ENCODE assay signal across 22 cellular contexts in the genomic region with DNA sequence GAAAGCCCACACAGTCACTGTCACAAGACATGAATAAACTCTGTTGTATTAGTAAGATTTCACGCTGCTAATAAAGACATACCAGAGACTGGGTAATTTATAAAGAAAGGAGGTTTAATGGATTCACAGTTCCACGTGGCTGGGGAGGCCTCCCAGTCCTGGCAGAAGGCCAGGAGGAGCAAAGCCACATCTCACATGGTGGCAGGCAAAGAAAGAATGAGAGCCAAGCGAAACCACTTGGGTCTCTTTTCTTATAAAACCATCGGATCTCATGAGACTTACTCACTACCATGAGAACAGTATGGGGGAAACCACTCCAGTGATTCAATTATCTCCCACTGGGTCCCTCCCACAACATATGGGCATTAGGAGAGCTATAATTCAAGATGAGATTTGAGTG.
"Had no signal": no experiment of that assay in that cellular context is flagged by ENCODE, and none has a peak within 500 bp of the region (broad histone marks: within the 10 kb centered on the region; RNA-seq: fewer than 3 reads in every experiment).

No MANE protein-coding gene starts in this region.

- H3K27ac ChIP-seq: brain microvascular endothelial cell, gastrocnemius medialis, left ventricle myocardium inferior, neural progenitor cell, thoracic aorta, vagina had no signal

- H3K4me3 ChIP-seq: gastrocnemius medialis, left ventricle myocardium inferior, neural progenitor cell, smooth muscle cell, thoracic aorta, vagina had no signal

- H3K9me3 ChIP-seq: gastrocnemius medialis, vagina had no signal

- H3K27me3 ChIP-seq: brain microvascular endothelial cell, gastrocnemius medialis, neural progenitor cell, vagina had no signal

- H3K4me1 ChIP-seq: gastrocnemius medialis, neural progenitor cell had no signal

- DNase-seq: activated CD4-positive, alpha-beta memory T cell treated with anti-CD3 and anti-CD28 coated beads for 36 hours; activated CD4-positive, alpha-beta T cell treated with anti-CD3 and anti-CD28 coated beads for 48 hours; activated effector memory CD4-positive, alpha-beta T cell treated with Interleukin-2 at 50 U/mL for 16 hours; activated naive CD4-positive, alpha-beta T cell treated with anti-CD3 and anti-CD28 coated beads, Interleukin-2, amount 10 ng/mL, durations not matched to agents 7 days and 5 days; activated T-cell treated with anti-CD3 and anti-CD28 coated beads, Interleukin-2, amount 50 U/mL, for 48 hours; brain microvascular endothelial cell; caudate nucleus; effector memory CD4-positive, alpha-beta T cell; gastrocnemius medialis; head of caudate nucleus; hypothalamus; left ventricle myocardium inferior; naive thymus-derived CD8-positive, alpha-beta T cell; posterior cingulate gyrus; stimulated activated CD4-positive, alpha-beta T cell treated with anti-CD3 and anti-CD28 coated beads, Interleukin-2, amount 100 ng/mL, for 48 hours; stimulated activated CD8-positive, alpha-beta memory T cell treated with anti-CD3 and anti-CD28 coated beads, Interleukin-4, amount 100 ng/mL, for 48 hours; stimulated activated naive CD4-positive, alpha-beta T cell treated with Interleukin-2 at 50 U/mL for 16 hours; T-helper 9 cell had no signal

- H3K36me3 ChIP-seq: brain microvascular endothelial cell, gastrocnemius medialis, left ventricle myocardium inferior, neural progenitor cell, thoracic aorta, vagina had no signal
